9 cellular contexts compared by ENCODE assay signal in the genomic region with DNA sequence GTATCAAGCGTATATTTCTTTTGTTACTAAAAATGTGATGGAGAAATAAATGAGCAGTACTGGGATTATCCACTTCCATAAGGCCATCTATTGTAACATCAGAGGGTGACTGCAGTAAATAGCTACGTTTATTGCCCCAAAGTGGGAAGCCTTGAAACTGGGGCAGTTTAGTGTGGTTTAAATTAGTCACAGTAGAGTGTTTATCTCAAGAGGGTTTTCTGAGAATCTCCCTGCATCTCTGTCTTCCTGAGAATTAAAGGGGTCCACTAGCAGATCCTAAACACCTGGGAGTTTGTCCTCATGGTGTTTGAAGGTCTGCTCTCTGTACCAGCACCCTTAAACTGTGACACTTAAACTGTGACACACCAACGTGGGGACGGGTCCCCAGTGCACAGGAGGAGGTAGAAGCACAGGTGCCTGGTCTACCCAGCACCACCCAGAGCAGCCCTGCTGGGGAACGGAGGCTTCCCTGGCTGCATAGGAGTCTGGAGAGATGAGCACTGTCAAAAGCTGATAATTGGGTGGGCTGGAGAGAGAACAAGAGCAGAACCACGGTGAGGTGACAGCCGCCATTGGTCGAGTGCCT. TPM values are rescaled to one million over a fixed set of nuclear protein-coding genes. Genes with fewer than 3 reads are reported as not detected.
DNase-seq lines count a peak whose midpoint lies in the region; ATAC-seq, FAIRE-seq and TF ChIP-seq lines count a peak whose summit lies in the region.
"Had no signal": no experiment of that assay in that cellular context is flagged by ENCODE, and none has a peak within 500 bp of the region (broad histone marks: within the 10 kb centered on the region; RNA-seq: fewer than 3 reads in every experiment).

No MANE protein-coding gene starts in this region.

- no peak overlapping the region for H3K4me3 ChIP-seq in lower lobe of right lung
- H3K4me3 ChIP-seq in stomach smooth muscle (ENCODE audit: low read length in 2 of 2): no peak overlapping the region
- no peak overlapping the region for H3K4me3 ChIP-seq in PC-3 (ENCODE audit: low read length)

- no peaks in the 10 kb centered on the region for H3F3A ChIP-seq in PC-3 (ENCODE audit: low read length, unreplicated experiment)

- peaks cover 100% of the 10 kb centered on the region for H3K79me2 ChIP-seq in PC-3 (ENCODE audit: low read length)

- CTCF ChIA-PET in activated CD8-positive, alpha-beta memory T cell treated with anti-CD3 and anti-CD28 coated beads, Interleukin-2, amount 10 ng/mL, durations not matched to agents 7 days and 5 days (lab: Charles Lee): interaction anchor here (0.9 to 1.9 kb wide), 4 partner anchors 9 to 22 kb away, joined by 3 to 5 read pairs (median 4); no protein-coding TSS in a partner anchor
- CTCF ChIA-PET in PC-3 (lab: Charles Lee): no interaction called here

- no peak overlapping the region for H3K9ac ChIP-seq in stomach smooth muscle (ENCODE audit: low read length in 2 of 2)
- H3K9ac ChIP-seq in PC-3 (ENCODE audit: low read length): no peak overlapping the region

- BruUV-seq in PC-3 (replicated peaks; lab: Mats Ljungman, UMichigan): no TSS peak

- H3K9me3 Mint-ChIP-seq in activated CD8-positive, alpha-beta memory T cell treated with anti-CD3 and anti-CD28 coated beads, Interleukin-2, amount 10 ng/mL, durations not matched to agents 7 days and 5 days (ENCODE audit: low read depth): no peaks in the 10 kb centered on the region
- H3K9me3 Mint-ChIP-seq in activated T-helper 17 cell treated with anti-CD3 and anti-CD28 coated beads, Interleukin-2, amount 50 U/mL, for 72 hours: no peaks in the 10 kb centered on the region

- peaks cover 84% of the 10 kb centered on the region for H3K4me1 Mint-ChIP-seq in activated CD8-positive, alpha-beta memory T cell treated with anti-CD3 and anti-CD28 coated beads, Interleukin-2, amount 10 ng/mL, durations not matched to agents 7 days and 5 days
- peaks cover 52% of the 10 kb centered on the region for H3K4me1 Mint-ChIP-seq in activated T-helper 17 cell treated with anti-CD3 and anti-CD28 coated beads, Interleukin-2, amount 50 U/mL, for 72 hours

- TF ChIP-seq CTCF in lower lobe of right lung (IDR thresholded peaks at IDR 0.05): no peak
- no peak for TF ChIP-seq CTCF in PC-3 (conservative IDR thresholded peaks at IDR 0.05; ENCODE audit: low read depth, low read length)

- H2AFZ ChIP-seq in PC-3 (ENCODE audit: low read length): no peak overlapping the region

- H3K36me3 Mint-ChIP-seq in activated CD8-positive, alpha-beta memory T cell treated with anti-CD3 and anti-CD28 coated beads, Interleukin-2, amount 10 ng/mL, durations not matched to agents 7 days and 5 days: peaks cover 31% of the 10 kb centered on the region
- H3K36me3 Mint-ChIP-seq in activated T-helper 17 cell treated with anti-CD3 and anti-CD28 coated beads, Interleukin-2, amount 50 U/mL, for 72 hours (ENCODE audit: low read depth): peaks cover 45% of the 10 kb centered on the region

- peak overlapping the region; percentile 61 for H3K4me3 Mint-ChIP-seq in activated CD8-positive, alpha-beta memory T cell treated with anti-CD3 and anti-CD28 coated beads, Interleukin-2, amount 10 ng/mL, durations not matched to agents 7 days and 5 days
- peak overlapping the region; percentile 81 for H3K4me3 Mint-ChIP-seq in activated T-helper 17 cell treated with anti-CD3 and anti-CD28 coated beads, Interleukin-2, amount 50 U/mL, for 72 hours

- FAIRE-seq in frontal cortex (lab: Jason Lieb, UNC): no peak

- no peaks in the 10 kb centered on the region for H3K9me2 ChIP-seq in PC-3 (replicated peaks; ENCODE audit: low read length)

- H3K27me3 Mint-ChIP-seq in activated CD8-positive, alpha-beta memory T cell treated with anti-CD3 and anti-CD28 coated beads, Interleukin-2, amount 10 ng/mL, durations not matched to agents 7 days and 5 days: no peaks in the 10 kb centered on the region
- no peaks in the 10 kb centered on the region for H3K27me3 Mint-ChIP-seq in activated T-helper 17 cell treated with anti-CD3 and anti-CD28 coated beads, Interleukin-2, amount 50 U/mL, for 72 hours

- ATAC-seq in activated CD8-positive, alpha-beta memory T cell treated with anti-CD3 and anti-CD28 coated beads, Interleukin-2, amount 10 ng/mL, durations not matched to agents 7 days and 5 days: peak; percentile 66
- peak; percentile 77 for ATAC-seq in activated T-helper 17 cell treated with anti-CD3 and anti-CD28 coated beads, Interleukin-2, amount 50 U/mL, for 72 hours (replicated peaks)
- no peak for ATAC-seq in lower lobe of right lung
- no peak for ATAC-seq in PC-3

- intact Hi-C loops in lower lobe of right lung (cut with DNase I): no loop called here
- intact Hi-C loops in PC-3 (cut with micrococcal nuclease): no loop called here

- POLR2A ChIA-PET in PC-3 (lab: Charles Lee; ENCODE audit: unreplicated experiment): no interaction called here

- H3K4me2 ChIP-seq in PC-3 (ENCODE audit: low read length): no peak overlapping the region

- H3K36me3 ChIP-seq in lower lobe of right lung (peaks cover 6% of the 10 kb centered on the region), stomach smooth muscle (ENCODE audit: control insufficient read depth in 2 of 2, insufficient read depth in 2 of 2, low read length in 2 of 2) (no peaks in the 10 kb centered on the region), PC-3 (ENCODE audit: low read depth, low read length) (no peaks in the 10 kb centered on the region)

- peaks cover 74% of the 10 kb centered on the region for H4K20me1 ChIP-seq in PC-3 (ENCODE audit: low read length)

- DNase-seq in activated CD8-positive, alpha-beta memory T cell treated with anti-CD3 and anti-CD28 coated beads, Interleukin-2, amount 10 ng/mL, durations not matched to agents 7 days and 5 days: no peak
- no peak for DNase-seq in activated CD8-positive, alpha-beta memory T cell treated with anti-CD3 and anti-CD28 coated beads for 24 hours
- DNase-seq in lower lobe of right lung (peak; percentile 32), frontal cortex (ENCODE audit: low spot score in 2 of 2) (no peak), NCI-H526 (lab: John Stamatoyannopoulos, UW) (no peak), PC-3 (no peak)
- DNase-seq: stimulated activated CD4-positive, alpha-beta T cell treated with anti-CD3 and anti-CD28 coated beads, Interleukin-12 subunit alpha, Interleukin-12 subunit beta, amount 100 ng/mL, for 4 hours had no signal

- H3K27ac ChIP-seq in lower lobe of right lung (peak overlapping the region; percentile 39), stomach smooth muscle (ENCODE audit: low read length) (peak overlapping the region; percentile 46), PC-3 (ENCODE audit: low read length) (no peak overlapping the region)

- H3K9me3 ChIP-seq in lower lobe of right lung (no peaks in the 10 kb centered on the region), stomach smooth muscle (ENCODE audit: control insufficient read depth in 2 of 2, low read length in 2 of 2) (no peaks in the 10 kb centered on the region), PC-3 (ENCODE audit: low read length) (no peaks in the 10 kb centered on the region)

- no peaks in the 10 kb centered on the region for H3K27me3 ChIP-seq in lower lobe of right lung (ENCODE audit: low read depth)
- H3K27me3 ChIP-seq in stomach smooth muscle (ENCODE audit: control insufficient read depth in 1 of 2, insufficient read depth in 2 of 2, low read length in 2 of 2): no peaks in the 10 kb centered on the region
- no peaks in the 10 kb centered on the region for H3K27me3 ChIP-seq in PC-3 (ENCODE audit: low read length)

- H3K4me1 ChIP-seq in lower lobe of right lung: peaks cover 91% of the 10 kb centered on the region
- H3K4me1 ChIP-seq in stomach smooth muscle (ENCODE audit: control insufficient read depth, insufficient read depth, low read length): peaks cover 67% of the 10 kb centered on the region
- peaks cover 20% of the 10 kb centered on the region for H3K4me1 ChIP-seq in PC-3 (ENCODE audit: insufficient read depth, low read length)

- H3K27ac Mint-ChIP-seq in activated CD8-positive, alpha-beta memory T cell treated with anti-CD3 and anti-CD28 coated beads, Interleukin-2, amount 10 ng/mL, durations not matched to agents 7 days and 5 days: peak overlapping the region; percentile 84
- peak overlapping the region; percentile 98 for H3K27ac Mint-ChIP-seq in activated T-helper 17 cell treated with anti-CD3 and anti-CD28 coated beads, Interleukin-2, amount 50 U/mL, for 72 hours

RNA-seq across cellular contexts. Expression of a gene that starts 25.2 kb away (rescaled TPM):
- total RNA-seq in activated CD8-positive, alpha-beta memory T cell treated with anti-CD3 and anti-CD28 coated beads, Interleukin-2, amount 10 ng/mL, durations not matched to agents 7 days and 5 days: 100 to 1,000 TPM; 242 to 293 TPM
- 100 to 1,000 TPM; 136 to 157 TPM for total RNA-seq in activated T-helper 17 cell treated with anti-CD3 and anti-CD28 coated beads, Interleukin-2, amount 50 U/mL, for 72 hours
- 170 TPM for total RNA-seq in lower lobe of right lung
- total RNA-seq in frontal cortex: 117 TPM
- 46.9 and 64.7 TPM in 2 replicates for total RNA-seq in PC-3 (2014; rRNA removed)

Comparison
In these comparisons a context has a peak if more than half of its experiments do, and no peak if none do; other contexts are left out.
1. ATAC-seq: peak in activated CD8-positive, alpha-beta memory T cell treated with anti-CD3 and anti-CD28 coated beads, Interleukin-2, amount 10 ng/mL, durations not matched to agents 7 days and 5 days (single experiment) and activated T-helper 17 cell treated with anti-CD3 and anti-CD28 coated beads, Interleukin-2, amount 50 U/mL, for 72 hours (single experiment); none in lower lobe of right lung (0 of 2) and PC-3 (single experiment).